In the genomic region with DNA sequence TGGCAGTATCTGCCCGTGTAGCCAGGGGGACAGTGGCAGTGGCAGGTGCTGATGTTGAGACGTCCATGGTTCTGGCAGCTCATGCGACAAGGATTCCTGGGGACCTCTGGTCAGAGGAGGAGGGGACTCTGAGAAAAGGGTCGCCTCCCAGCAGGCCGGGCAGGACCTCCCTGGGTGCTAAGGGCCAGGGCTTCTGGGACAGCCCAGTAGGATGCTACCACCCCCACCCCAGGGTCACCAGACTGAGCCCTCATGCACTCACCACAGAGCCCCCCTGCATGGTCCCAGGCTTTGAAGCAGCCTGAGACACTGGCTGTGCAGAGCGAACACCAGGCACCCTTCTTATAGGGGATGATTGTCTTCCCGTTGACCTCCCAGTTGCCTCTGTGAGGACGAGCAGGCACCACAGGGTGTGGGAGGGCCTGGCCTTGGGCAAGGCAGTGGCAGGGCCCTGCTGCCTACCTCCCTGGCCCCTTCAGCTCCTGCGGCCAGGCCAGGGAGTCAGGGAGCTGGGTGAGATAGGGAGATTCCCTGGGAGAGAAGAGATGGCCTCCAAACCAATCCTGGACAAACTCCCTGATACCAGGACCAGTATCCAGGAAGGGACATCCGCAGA, we compare ENCODE assay signal across 5 cellular contexts. TPM values are rescaled to one million over a fixed set of nuclear protein-coding genes. Genes with fewer than 3 reads are reported as not detected.
"Had no signal": no experiment of that assay in that cellular context is flagged by ENCODE, and none has a peak within 500 bp of the region (broad histone marks: within the 10 kb centered on the region; RNA-seq: fewer than 3 reads in every experiment).

No MANE protein-coding gene starts in this region.

RNA-seq across cellular contexts. Expression of gene CLEC18B, which starts 8.4 kb away (rescaled TPM):
- total RNA-seq: ascending aorta, dermis microvascular lymphatic vessel endothelial cell had no signal

RNA-seq across cellular contexts. Expression of gene NPIPB15, which starts 36.8 kb away (rescaled TPM):
- total RNA-seq: activated CD8-positive, alpha-beta memory T cell treated with anti-CD3 and anti-CD28 coated beads for 36 hours; activated CD8-positive, alpha-beta memory T cell treated with anti-CD3 and anti-CD28 coated beads, Interleukin-2, amount 10 ng/mL, durations not matched to agents 7 days and 5 days; ascending aorta; epithelial cell of proximal tubule had no signal
